In genomic region chr1:175152006-175152652, GRCh38 we compare ENCODE assay signal across 9 cellular contexts. TPM values are rescaled to one million over a fixed set of nuclear protein-coding genes. Genes with fewer than 3 reads are reported as not detected.
A peak's percentile ranks its signal among the peaks of the same experiment; 100 is the strongest.
DNase-seq lines count a peak whose midpoint lies in the region; ATAC-seq and TF ChIP-seq lines count a peak whose summit lies in the region.
"Had no signal": no experiment of that assay in that cellular context is flagged by ENCODE, and none has a peak within 500 bp of the region (broad histone marks: within the 10 kb centered on the region; RNA-seq: fewer than 3 reads in every experiment).

No MANE protein-coding gene starts in this region.

- no peak overlapping the region for H3K4me3 Mint-ChIP-seq in MCF 10A (ENCODE audit: unreplicated experiment)
- H3K4me3 Mint-ChIP-seq: stimulated activated naive CD8-positive, alpha-beta T cell treated with anti-CD3 and anti-CD28 coated beads, Interleukin-15, Interleukin-2, amounts not matched to agents 100 ng/mL and 50 ng/mL, for 24 hours had no signal

- CTCF ChIA-PET in MCF 10A (lab: Yijun Ruan, JAX): interaction anchor here (0.5 to 15.5 kb wide), 137 partner anchors 10 to 1695 kb away, joined by 3 to 723 read pairs (median 4); partner anchors contain the start of genes CACYBP, KIAA0040, MRPS14 and TNR

- intact Hi-C loops in MCF 10A (cut with micrococcal nuclease): loop anchor here (1.0 to 10.0 kb wide), 5 partner anchors 123 to 1733 kb away; no protein-coding TSS in a partner anchor

- peak; percentile 92 for TF ChIP-seq CTCF in VCaP (conservative IDR thresholded peaks at IDR 0.05)
- peak; percentile 97 for TF ChIP-seq CTCF in MCF 10A (IDR thresholded peaks at IDR 0.05; ENCODE audit: unreplicated experiment)

- H3K27ac ChIP-seq in VCaP: no peak overlapping the region

- H3K27me3 Mint-ChIP-seq in MCF 10A (ENCODE audit: insufficient read depth, unreplicated experiment): peaks cover 41% of the 10 kb centered on the region

- H3K27ac Mint-ChIP-seq in MCF 10A (ENCODE audit: low read depth, unreplicated experiment): peak overlapping the region; percentile 18

- POLR2A ChIA-PET in MCF 10A (lab: Yijun Ruan, JAX): interaction anchor here (0.5 to 1.0 kb wide), 3 partner anchors 131 to 169 kb away, joined by 3 to 9 read pairs (median 4); no protein-coding TSS in a partner anchor

- peaks cover 7% of the 10 kb centered on the region for H3K4me1 Mint-ChIP-seq in MCF 10A (ENCODE audit: insufficient read depth, unreplicated experiment)

- DNase-seq in AG08396 (ENCODE audit: low spot score) (peak; percentile 48), NCI-H128 (lab: John Stamatoyannopoulos, UW; ENCODE audit: unreplicated experiment) (peak; percentile 36), MCF 10A (ENCODE audit: unreplicated experiment) (peak; percentile 62), islet precursor cell (peak; percentile 66), NCI-H187 treated with DMSO at 0.1 percent for 48 hours (lab: John Stamatoyannopoulos, UW) (no peak)
- DNase-seq in stimulated activated CD4-positive, alpha-beta T cell treated with anti-CD3 and anti-CD28 coated beads, Interleukin-2, amount 100 ng/mL, for 48 hours: peak; percentile 72

- no TSS peak for BruUV-seq in MCF 10A (replicated peaks; lab: Mats Ljungman, UMichigan)

- ATAC-seq in GM19043 (IDR thresholded peaks at IDR 0.05; ENCODE audit: low read depth, unreplicated experiment): peak; percentile 61

- no peaks in the 10 kb centered on the region for H3K9me3 Mint-ChIP-seq in MCF 10A (ENCODE audit: unreplicated experiment)
- H3K9me3 Mint-ChIP-seq: stimulated activated naive CD8-positive, alpha-beta T cell treated with anti-CD3 and anti-CD28 coated beads, Interleukin-15, Interleukin-2, amounts not matched to agents 100 ng/mL and 50 ng/mL, for 24 hours had no signal

- H3K36me3 Mint-ChIP-seq in MCF 10A (ENCODE audit: insufficient read depth, unreplicated experiment): no peaks in the 10 kb centered on the region

RNA-seq across cellular contexts. Expression of gene KIAA0040, which starts 40.4 kb away (rescaled TPM):
- total RNA-seq in MCF 10A (2022): 26.7 and 27.7 TPM in 2 replicates
